Comparison of ENCODE assay signal across 12 cellular contexts in genomic region chr6:30443657-30444450, GRCh38. TPM values are rescaled to one million over a fixed set of nuclear protein-coding genes. Genes with fewer than 3 reads are reported as not detected.
DNase-seq lines count a peak whose midpoint lies in the region; ATAC-seq, FAIRE-seq and TF ChIP-seq lines count a peak whose summit lies in the region.
"Had no signal": no experiment of that assay in that cellular context is flagged by ENCODE, and none has a peak within 500 bp of the region (broad histone marks: within the 10 kb centered on the region; RNA-seq: fewer than 3 reads in every experiment).

No MANE protein-coding gene starts in this region.

- no peaks in the 10 kb centered on the region for H3K9me1 ChIP-seq in K562 (ENCODE audit: control insufficient read depth, insufficient read depth, low read length)

- H3K9ac ChIP-seq in HUES6 (ENCODE audit: low read length) (no peak overlapping the region), K562 (ENCODE audit: insufficient read depth in 1 of 2, low read depth in 2 of 2, low read length in 2 of 2) (no peak overlapping the region)

- no peak for ATAC-seq in K562

- no peak for FAIRE-seq in K562 (lab: Jason Lieb, UNC)

- in situ Hi-C loops in K562 (cut with MboI), result no loop called here

- POLR2A ChIA-PET in K562 (lab: Yijun Ruan, JAX), result no interaction called here

- no peak for TF ChIP-seq EP300 in K562 (IDR thresholded peaks at IDR 0.05; ENCODE audit: low read length)

- H3K36me3 ChIP-seq in HUES6 (ENCODE audit: control insufficient read depth, insufficient read depth, low read length) (no peaks in the 10 kb centered on the region), K562 (ENCODE audit: control insufficient read depth, insufficient read depth, low read length) (no peaks in the 10 kb centered on the region)
- H3K36me3 ChIP-seq: colonic mucosa, SJSA1 had no signal

- no peaks in the 10 kb centered on the region for H3K4me1 ChIP-seq in HUES6 (ENCODE audit: control insufficient read depth, insufficient read depth, low read length)
- H3K4me1 ChIP-seq in K562 (replicated peaks in 1 of 2; ENCODE audit: control insufficient read depth in 2 of 2, insufficient read depth in 2 of 2, low read length in 2 of 2), result no peaks in the 10 kb centered on the region
- H3K4me1 ChIP-seq: colonic mucosa, SJSA1 had no signal

- H3K9me3 ChIP-seq in HUES6 (ENCODE audit: control insufficient read depth, insufficient read depth, low read depth, low read length) (no peaks in the 10 kb centered on the region), K562 (replicated peaks; ENCODE audit: control insufficient read depth, insufficient read depth, low read depth, low read length) (no peaks in the 10 kb centered on the region)
- H3K9me3 ChIP-seq: colonic mucosa, SJSA1 had no signal

- CTCF ChIA-PET in K562 (lab: Yijun Ruan, JAX; ENCODE audit: low intra/inter-chr PET ratio), result no interaction called here

- peak overlapping the region; percentile 37; the same call in 1 of the 2 replicates for H3K4me3 ChIP-seq in HUES6 (ENCODE audit: low read depth, low read length)
- no peak overlapping the region for H3K4me3 ChIP-seq in K562
- H3K4me3 ChIP-seq: colonic mucosa, SJSA1 had no signal

- TF ChIP-seq RAD21 in K562 (CRISPR knock-in tag; conservative IDR thresholded peaks at IDR 0.05 in 1 of 2, IDR thresholded peaks at IDR 0.05 in 1 of 2), result no peak

- no peak overlapping the region for H2AFZ ChIP-seq in K562 (ENCODE audit: low read depth, low read length)

- H4K20me1 ChIP-seq in K562 (replicated peaks; ENCODE audit: control insufficient read depth, insufficient read depth, low read length), result no peaks in the 10 kb centered on the region

- H3K79me2 ChIP-seq in K562 (ENCODE audit: control insufficient read depth, insufficient read depth, low read length), result no peaks in the 10 kb centered on the region

- DNase-seq in EH (ENCODE audit: low read depth) (peak; percentile 61), K562 (ENCODE audit: extremely low read depth in 1 of 4, low spot score in 3 of 4) (no peak), kidney glomerular epithelial cell (lab: John Stamatoyannopoulos, UW) (peak; percentile 6), medulla oblongata (ENCODE audit: extremely low spot score) (no peak), NCI-H146 (lab: John Stamatoyannopoulos, UW) (no peak), NCI-H524 treated with DMSO at 0.1 percent for 48 hours (lab: John Stamatoyannopoulos, UW) (no peak), OCI-M2 (lab: John Stamatoyannopoulos, UW; ENCODE audit: unreplicated experiment) (no peak)
- DNase-seq: activated CD4-positive, CD25-positive, alpha-beta regulatory T cell treated with anti-CD3 and anti-CD28 coated beads, Interleukin-2, amount 50 U/mL, for 72 hours; colonic mucosa; Karpas-422 had no signal

- WGBS in K562 (ENCODE audit: insufficient coverage, low coverage, missing lambda C conversion rate), result 4% methylated on average over 20 of the region's 20 CpGs

- TF ChIP-seq POLR2A in K562 (conservative IDR thresholded peaks at IDR 0.05), result no peak

- no peak for TF ChIP-seq CTCF in K562 (IDR thresholded peaks at IDR 0.05 in 2 of 3, conservative IDR thresholded peaks at IDR 0.05 in 1 of 3; ENCODE audit: insufficient read depth in 2 of 3, low read depth in 1 of 3, low read length in 3 of 3)

- intact Hi-C loops in K562 (cut with micrococcal nuclease), result no loop called here

- peaks cover 98% of the 10 kb centered on the region for H3K27me3 ChIP-seq in HUES6 (ENCODE audit: control insufficient read depth, insufficient read depth, low read length)
- H3K27me3 ChIP-seq in K562 (ENCODE audit: control insufficient read depth in 2 of 2, insufficient read depth in 2 of 2, low read length in 2 of 2), result peaks cover 22 to 29% of the 10 kb centered on the region in 2 experiments; a peak in 4 of 5 replicates

- BruUV-seq in K562 (replicated peaks; lab: Mats Ljungman, UMichigan), result no TSS peak

- H3K27ac ChIP-seq in HUES6 (ENCODE audit: low read depth, low read length), result no peak overlapping the region
- H3K27ac ChIP-seq in K562 (ENCODE audit: extremely low read depth, low read depth, low read length), result no peak overlapping the region
- H3K27ac ChIP-seq: colonic mucosa, SJSA1 had no signal

- H3K4me2 ChIP-seq in K562 (ENCODE audit: insufficient read depth, low read length), result no peak overlapping the region

TF ChIP-seq in K562, 482 proteins besides CTCF, POLR2A, EP300 and RAD21:
- TF ChIP-seq CEBPB (tag; IDR thresholded peaks at IDR 0.05) (0 out of 2 replicates have a peak, but pooled peaks have one; percentile 12), ATF3 (IDR thresholded peaks at IDR 0.05) (peak; percentile 62), ATF3 (CRISPR knock-in tag; conservative IDR thresholded peaks at IDR 0.05) (no peak), RUNX1 (IDR thresholded peaks at IDR 0.05; ENCODE audit: low read depth) (no peak), ARID3A (IDR thresholded peaks at IDR 0.05; ENCODE audit: borderline replicate concordance, low read depth, low read length) (no peak), CREB1 (IDR thresholded peaks at IDR 0.05) (no peak), CREB1 (CRISPR knock-in tag; IDR thresholded peaks at IDR 0.05) (no peak), TSC22D4 (tag; IDR thresholded peaks at IDR 0.05) (no peak), MYNN (IDR thresholded peaks at IDR 0.05) (no peak), MYNN (CRISPR knock-in tag; IDR thresholded peaks at IDR 0.05) (no peak), NEUROD1 (IDR thresholded peaks at IDR 0.05; ENCODE audit: borderline replicate concordance, low read depth, low read length, partially characterized antibody) (no peak), CEBPG (CRISPR knock-in tag; IDR thresholded peaks at IDR 0.05) (no peak), CEBPG (tag; conservative IDR thresholded peaks at IDR 0.05 in 1 of 2, IDR thresholded peaks at IDR 0.05 in 1 of 2) (peak in 1 of 2 experiments; percentile 26; a peak in 1 of 4 replicates), ZNF551 (CRISPR knock-in tag; IDR thresholded peaks at IDR 0.05) (no peak)
TF ChIP-seq in K562: peak in this region for 3.

RNA-seq across cellular contexts. Expression of gene HLA-E, which starts 45.5 kb away (rescaled TPM):
- total RNA-seq in K562 (2011; cell fraction: chromatin; rRNA removed; ENCODE audit: low replicate concordance), result 20.8 and 41.1 TPM in 2 replicates
- total RNA-seq in K562 (2011; cell fraction: nucleolus; rRNA removed), result 40.4 and 50.9 TPM in 2 replicates
- 37.3 and 46.7 TPM in 2 replicates for total RNA-seq in K562 (2011; cell fraction: nucleoplasm; rRNA removed)
- 39.9 and 45.5 TPM in 2 replicates for total RNA-seq in K562 (2014; rRNA removed)
- total RNA-seq in K562 (2014; rRNA removed; fragmentation: Illumina TruSeq; extraction: Trizol), result 14.8 and 15.0 TPM in 2 replicates
- 25.0 and 25.8 TPM in 2 replicates for total RNA-seq in K562 (2015; rRNA removed; fragmentation: Illumina TruSeq; extraction: Trizol)
- 31.0 and 38.0 TPM in 2 replicates for total RNA-seq in K562 (2021)
- 27.2 and 28.8 TPM in 2 replicates for polyA plus RNA-seq in K562 (2011; rRNA removed)
- 27.0 and 45.7 TPM in 2 replicates for polyA plus RNA-seq in K562 (2011; cell fraction: cytosol; rRNA removed)
- 20.5 and 32.8 TPM in 2 replicates for polyA plus RNA-seq in K562 (2011; cell fraction: nucleus; rRNA removed)
- polyA plus RNA-seq in K562 (2012), result 27.8 and 82.4 TPM in 2 replicates
- polyA plus RNA-seq in K562 (2014; fragmentation: Illumina TruSeq; extraction: Trizol), result 26.8 and 37.5 TPM in 2 replicates
- 1 to 10 TPM; 3.2 to 4.0 TPM for polyA plus RNA-seq in K562 (2014; fragmentation: Nextera tagmentation; extraction: Ambion mirVana)
- 38.4 and 38.9 TPM in 2 replicates for polyA plus RNA-seq in K562 (2014; rRNA removed)
- polyA minus RNA-seq in K562 (2011; rRNA and poly(A)+ RNA removed), result 17.5 and 21.1 TPM in 2 replicates
- 16.8 and 17.8 TPM in 2 replicates for polyA minus RNA-seq in K562 (2011; cell fraction: cytosol; rRNA and poly(A)+ RNA removed)
- 13.8 and 14.3 TPM in 2 replicates for polyA minus RNA-seq in K562 (2011; cell fraction: nucleus; rRNA and poly(A)+ RNA removed)

Comparison
In these comparisons a context has a peak if more than half of its experiments do, and no peak if none do; other contexts are left out.
1. DNase-seq: peak in EH (single experiment) and kidney glomerular epithelial cell (single experiment); none in K562 (0 of 4), medulla oblongata (single experiment), NCI-H146 (single experiment), NCI-H524 treated with DMSO at 0.1 percent for 48 hours (single experiment) and OCI-M2 (single experiment).